9 cellular contexts compared by ENCODE assay signal in the genomic region with DNA sequence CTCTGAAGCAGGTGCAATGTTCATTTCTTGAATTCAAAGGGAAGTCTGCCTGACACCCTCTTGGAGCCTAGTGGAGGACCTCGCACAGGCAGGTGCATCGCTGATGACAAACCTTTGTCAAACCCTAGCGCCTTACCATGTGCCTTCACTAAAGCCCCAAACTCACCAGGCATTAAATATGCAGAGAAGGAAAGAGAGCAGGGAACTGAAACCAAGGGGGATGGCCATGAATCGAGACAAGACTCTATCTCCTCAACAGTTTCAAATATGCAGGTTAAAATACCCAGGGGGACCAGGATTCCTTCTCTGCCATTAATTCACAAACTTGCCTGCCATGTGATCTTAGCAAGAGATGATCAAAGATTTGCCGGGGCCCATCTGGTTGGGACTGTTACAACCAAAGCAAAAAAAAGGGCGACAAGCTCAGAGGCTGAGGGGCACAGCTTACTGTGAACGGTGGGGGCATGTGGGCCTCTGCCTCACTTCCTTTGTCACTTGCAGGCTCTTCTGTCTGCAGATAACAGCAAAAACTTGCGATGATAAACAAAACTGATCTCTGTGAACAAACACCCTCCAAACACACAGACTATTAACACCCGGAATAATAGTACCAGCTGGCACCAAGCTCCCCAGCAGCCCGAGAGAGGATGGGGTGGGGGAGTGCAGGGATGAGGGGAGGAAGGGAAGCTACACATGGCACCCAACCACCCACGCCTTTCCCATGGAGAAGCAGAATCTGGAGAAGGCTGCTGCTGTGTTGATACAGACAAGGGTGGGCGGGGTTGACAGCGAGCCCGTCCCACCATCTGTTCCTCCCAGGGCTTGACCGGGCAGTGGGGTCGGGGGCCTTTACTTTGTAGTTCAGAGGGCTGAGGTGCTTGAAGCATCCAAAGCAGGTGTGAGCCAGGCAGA. TPM values are rescaled to one million over a fixed set of nuclear protein-coding genes. Genes with fewer than 3 reads are reported as not detected.
A peak's percentile ranks its signal among the peaks of the same experiment; 100 is the strongest.
DNase-seq lines count a peak whose midpoint lies in the region; ATAC-seq, FAIRE-seq and TF ChIP-seq lines count a peak whose summit lies in the region.
"Had no signal": no experiment of that assay in that cellular context is flagged by ENCODE, and none has a peak within 500 bp of the region (broad histone marks: within the 10 kb centered on the region; RNA-seq: fewer than 3 reads in every experiment).

No MANE protein-coding gene starts in this region.

- FAIRE-seq in HTR-8/SVneo (lab: Jason Lieb, UNC): no peak

- no peaks in the 10 kb centered on the region for H3K9me3 ChIP-seq in right lobe of liver

- DNase-seq in DMS153 treated with DMSO at 0.1 percent for 48 hours (lab: John Stamatoyannopoulos, UW; ENCODE audit: unreplicated experiment) (peak; percentile 69), GM19240 (ENCODE audit: insufficient read length, low spot score) (peak; percentile 30), right lobe of liver (peak in 2 of 3 donors; percentile 68 to 74), COLO829 (ENCODE audit: low spot score) (no peak), HTR-8/SVneo (ENCODE audit: insufficient read length, low spot score) (no peak), sciatic nerve (ENCODE audit: low spot score) (no peak)

- peak; percentile 53 for ATAC-seq in HG03139 (IDR thresholded peaks at IDR 0.05; ENCODE audit: unreplicated experiment)
- peak in 1 of 4 donors; percentile 29 for ATAC-seq in right lobe of liver
- no peak for ATAC-seq in sciatic nerve

- no peak for TF ChIP-seq CTCF in VCaP (conservative IDR thresholded peaks at IDR 0.05)
- no peak for TF ChIP-seq CTCF in right lobe of liver (IDR thresholded peaks at IDR 0.05)

- peak overlapping the region; percentile 24 for H3K27ac ChIP-seq in VCaP
- H3K27ac ChIP-seq in right lobe of liver: peak overlapping the region in 1 of 3 donors; percentile 14

- TF ChIP-seq POLR2A in right lobe of liver (IDR thresholded peaks at IDR 0.05): no peak

- intact Hi-C loops in right lobe of liver (cut with DNase I) (loop anchor here in 1 of 2 donors (10.0 kb wide), 1 partner anchor 73 kb away; a partner anchor contains a TSS), sciatic nerve (cut with DNase I) (no loop called here)

- no peak overlapping the region for H3K4me3 ChIP-seq in right lobe of liver

- 44% methylated on average over 11 of the region's 16 CpGs for WGBS in right lobe of liver (ENCODE audit: insufficient coverage, low coverage, low lambda C conversion rate, missing lambda C conversion rate)

- peaks cover 0 to 10% (median 0%) of the 10 kb centered on the region in 4 donors for H3K4me1 ChIP-seq in right lobe of liver

- H3K27me3 ChIP-seq in right lobe of liver: no peaks in the 10 kb centered on the region

- H3K36me3 ChIP-seq in right lobe of liver: peaks cover 0 to 59% (median 21%) of the 10 kb centered on the region in 4 donors

RNA-seq across cellular contexts. Expression of a gene that starts 33.9 kb away (rescaled TPM):
- total RNA-seq in right lobe of liver: 10 to 100 TPM; 32.1 to 81.5 (median 44.9) TPM
- total RNA-seq in sciatic nerve: 95.7 TPM

RNA-seq across cellular contexts. Expression of a gene that starts 38.4 kb away (rescaled TPM):
- total RNA-seq in right lobe of liver (1,000 to 10,000 TPM in 3 of 6 experiments, 100 to 1,000 TPM in 3; 331 to 4,402 (median 1,032) TPM), sciatic nerve (232 TPM)

RNA-seq across cellular contexts. Expression of a gene that starts 40.6 kb away (rescaled TPM):
- total RNA-seq in right lobe of liver: 1 to 10 TPM in 1 of 6 experiments, under 1 TPM in 3, not detected in 2; 0.29 to 1.1 (median 0.54) TPM
- 0.89 TPM for total RNA-seq in sciatic nerve
- total RNA-seq: HT1080 had no signal

Comparison
In these comparisons a context has a peak if more than half of its experiments do, and no peak if none do; other contexts are left out.
1. DNase-seq: peak in DMS153 treated with DMSO at 0.1 percent for 48 hours (single experiment), GM19240 (single experiment) and right lobe of liver (2 of 3); none in COLO829 (single experiment), HTR-8/SVneo (single experiment) and sciatic nerve (single experiment).